Comparison of ENCODE assay signal across 10 cellular contexts in genomic region chr2:106065268-106065982, GRCh38.
A peak's percentile ranks its signal among the peaks of the same experiment; 100 is the strongest.
DNase-seq lines count a peak whose midpoint lies in the region; ATAC-seq and TF ChIP-seq lines count a peak whose summit lies in the region.
"Had no signal": no experiment of that assay in that cellular context is flagged by ENCODE, and none has a peak within 500 bp of the region (broad histone marks: within the 10 kb centered on the region; RNA-seq: fewer than 3 reads in every experiment).

No MANE protein-coding gene starts in this region.

- H3K27me3 Mint-ChIP-seq in glutamatergic neuron (ENCODE audit: unreplicated experiment) (peaks cover 11% of the 10 kb centered on the region), neural crest cell (ENCODE audit: low read depth) (peaks cover 26% of the 10 kb centered on the region)

- ATAC-seq in HG03520 (IDR thresholded peaks at IDR 0.05; ENCODE audit: unreplicated experiment): no peak
- ATAC-seq in HG03135 (IDR thresholded peaks at IDR 0.05; ENCODE audit: unreplicated experiment): no peak

- H3K4me1 Mint-ChIP-seq in glutamatergic neuron (ENCODE audit: low read depth, unreplicated experiment) (peaks cover 23% of the 10 kb centered on the region), neural crest cell (peaks cover 7% of the 10 kb centered on the region)

- TF ChIP-seq CTCF in glutamatergic neuron (IDR thresholded peaks at IDR 0.05; ENCODE audit: partially characterized antibody, unreplicated experiment) (no peak), neural crest cell (conservative IDR thresholded peaks at IDR 0.05) (no peak)

- peak; percentile 34 to 36 for DNase-seq in stimulated activated CD4-positive, alpha-beta T cell treated with anti-CD3 and anti-CD28 coated beads, Interleukin-2, amount 100 ng/mL, for 24 hours
- DNase-seq in stimulated activated CD4-positive, alpha-beta T cell treated with anti-CD3 and anti-CD28 coated beads, Interleukin-12 subunit alpha, Interleukin-12 subunit beta, amount 100 ng/mL, for 4 hours: no peak
- peak; percentile 42 for DNase-seq in glutamatergic neuron
- DNase-seq in neural crest cell (ENCODE audit: low read depth, low spot score): no peak
- no peak for DNase-seq in stimulated activated CD8-positive, alpha-beta memory T cell treated with anti-CD3 and anti-CD28 coated beads, Interleukin-4, amount 100 ng/mL, for 48 hours
- DNase-seq in occipital lobe (lab: John Stamatoyannopoulos, UW): no peak
- DNase-seq: GOT3, NCI-H1417 treated with DMSO at 0.1 percent for 48 hours had no signal

- H3K9me3 Mint-ChIP-seq in glutamatergic neuron (ENCODE audit: unreplicated experiment) (peaks cover 19% of the 10 kb centered on the region), neural crest cell (no peaks in the 10 kb centered on the region)

- H3K36me3 Mint-ChIP-seq in glutamatergic neuron (ENCODE audit: unreplicated experiment) (no peaks in the 10 kb centered on the region), neural crest cell (ENCODE audit: low read depth) (no peaks in the 10 kb centered on the region)

- peak overlapping the region; percentile 78 for H3K4me3 Mint-ChIP-seq in glutamatergic neuron (ENCODE audit: unreplicated experiment)
- peak overlapping the region; percentile 81 for H3K4me3 Mint-ChIP-seq in neural crest cell

- H3K27ac Mint-ChIP-seq in glutamatergic neuron (ENCODE audit: unreplicated experiment): no peak overlapping the region
- H3K27ac Mint-ChIP-seq in neural crest cell (ENCODE audit: unreplicated experiment): no peak overlapping the region

Comparison
In these comparisons a context has a peak if more than half of its experiments do, and no peak if none do; other contexts are left out.
1. DNase-seq: peak in stimulated activated CD4-positive, alpha-beta T cell treated with anti-CD3 and anti-CD28 coated beads, Interleukin-2, amount 100 ng/mL, for 24 hours (2 of 2) and glutamatergic neuron (single experiment); none in stimulated activated CD4-positive, alpha-beta T cell treated with anti-CD3 and anti-CD28 coated beads, Interleukin-12 subunit alpha, Interleukin-12 subunit beta, amount 100 ng/mL, for 4 hours (single experiment), neural crest cell (single experiment), stimulated activated CD8-positive, alpha-beta memory T cell treated with anti-CD3 and anti-CD28 coated beads, Interleukin-4, amount 100 ng/mL, for 48 hours (single experiment) and occipital lobe (single experiment).